8 cellular contexts compared by ENCODE assay signal in the genomic region with DNA sequence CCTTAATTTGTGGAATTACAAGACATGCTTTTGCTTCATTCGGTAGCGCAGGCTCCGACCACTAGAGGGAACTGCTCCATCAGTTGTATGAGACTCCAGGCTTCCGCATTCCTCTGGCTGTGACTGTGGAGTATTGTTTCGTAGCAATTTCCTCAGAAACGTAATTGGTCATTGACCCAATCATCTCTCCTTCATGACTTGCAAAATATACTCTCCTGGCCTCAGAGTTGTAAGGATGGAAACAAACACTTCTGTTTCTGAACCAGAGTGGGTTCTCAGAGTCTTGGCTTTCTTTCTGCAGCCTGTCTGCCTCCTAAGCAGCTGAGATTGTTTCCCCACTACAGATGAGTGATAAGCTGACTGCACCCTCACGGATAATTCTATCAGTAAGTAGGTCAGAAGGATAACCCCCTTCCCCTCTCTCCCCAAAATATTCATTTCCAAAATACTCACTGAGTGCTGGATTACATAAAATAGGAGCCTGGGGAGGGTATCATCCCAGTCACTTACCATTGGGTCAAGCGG.
DNase-seq lines count a peak whose midpoint lies in the region; ATAC-seq and TF ChIP-seq lines count a peak whose summit lies in the region.

No MANE protein-coding gene starts in this region.

- H3K27me3 Mint-ChIP-seq in GM23338 (ENCODE audit: insufficient read depth, low read depth, poor library complexity) (no peaks in the 10 kb centered on the region), type B pancreatic cell (peaks cover 3% of the 10 kb centered on the region)

- H3K36me3 Mint-ChIP-seq in GM23338 (ENCODE audit: low read depth) (no peaks in the 10 kb centered on the region), type B pancreatic cell (no peaks in the 10 kb centered on the region)

- DNase-seq in GDM1 (lab: John Stamatoyannopoulos, UW): peak; percentile 83
- peak; percentile 91 for DNase-seq in GM23338 (ENCODE audit: low spot score)
- DNase-seq in KG1 (lab: John Stamatoyannopoulos, UW): peak; percentile 90
- peak; percentile 90 for DNase-seq in Panc1 (ENCODE audit: low read depth, low spot score)
- DNase-seq in activated naive CD4-positive, alpha-beta T cell treated with Interleukin-2 at 50 U/mL for 16 hours: peak; percentile 35
- peak; percentile 97 for DNase-seq in glomerular endothelial cell (ENCODE audit: extremely low read depth, low read depth, low spot score)
- peak; percentile 67 for DNase-seq in occipital lobe (lab: John Stamatoyannopoulos, UW)
- DNase-seq in type B pancreatic cell (ENCODE audit: extremely low spot score, unreplicated experiment): peak; percentile 79

- in situ Hi-C loops in Panc1 (cut with HindIII; ENCODE audit: low pct_unique_long_range_greater_than_20kb, low sequenced_read_pairs): no loop called here

- no peaks in the 10 kb centered on the region for H3K9me3 ChIP-seq in Panc1 (ENCODE audit: control insufficient read depth, insufficient read depth, low read depth, low read length)

- BruUV-seq in Panc1 (replicated peaks; lab: Mats Ljungman, UMichigan): no TSS peak

- H2AFZ ChIP-seq in GM23338: peak overlapping the region; percentile 34; the same call in 1 of the 2 replicates

- intact Hi-C loops in Panc1 (cut with micrococcal nuclease; ENCODE audit: unreplicated experiment): loop anchor here (5.0 kb wide), 3 partner anchors 146 to 431 kb away; a partner anchor contains a TSS

- H3K4me1 ChIP-seq in GM23338 (ENCODE audit: insufficient read depth) (no peaks in the 10 kb centered on the region; the same call in 1 of the 2 replicates), Panc1 (ENCODE audit: control insufficient read depth, insufficient read depth, low read length) (no peaks in the 10 kb centered on the region)

- no peaks in the 10 kb centered on the region for H3K79me2 ChIP-seq in GM23338 (replicated peaks; ENCODE audit: insufficient read depth)

- no peak overlapping the region for H3K4me3 ChIP-seq in GM23338
- H3K4me3 ChIP-seq in Panc1 (ENCODE audit: low read depth in 2 of 2, low read length in 2 of 2): peak overlapping the region; percentile 22 to 53

- TF ChIP-seq CTCF in GM23338 (conservative IDR thresholded peaks at IDR 0.05; ENCODE audit: low read depth in 2 of 2): peak; percentile 93 to 96
- peak; percentile 96 for TF ChIP-seq CTCF in Panc1 (IDR thresholded peaks at IDR 0.05)
- TF ChIP-seq CTCF in type B pancreatic cell (conservative IDR thresholded peaks at IDR 0.05): peak; percentile 96

- H3K4me3 Mint-ChIP-seq in GM23338: peak overlapping the region; percentile 51; the same call in 1 of the 3 replicates
- peak overlapping the region; percentile 78 for H3K4me3 Mint-ChIP-seq in type B pancreatic cell

- H3K27me3 ChIP-seq in GM23338 (ENCODE audit: insufficient read depth) (no peaks in the 10 kb centered on the region), Panc1 (ENCODE audit: control insufficient read depth, insufficient read depth, low read length) (peaks cover 5% of the 10 kb centered on the region; the same call in 1 of the 2 replicates)

- ATAC-seq in GM23338 (peak; percentile 98), Panc1 (peak; percentile 99)

- CTCF ChIA-PET in Panc1 (lab: Charles Lee): no interaction called here

- H3K27ac Mint-ChIP-seq in GM23338 (peak overlapping the region; percentile 90), type B pancreatic cell (peak overlapping the region; percentile 93)

- no peak overlapping the region for H3K4me2 ChIP-seq in GM23338

- no peaks in the 10 kb centered on the region for H3F3A ChIP-seq in GM23338 (replicated peaks; ENCODE audit: low read depth)

- POLR2A ChIA-PET in Panc1 (lab: Charles Lee): no interaction called here

- no peaks in the 10 kb centered on the region for H3K36me3 ChIP-seq in GM23338 (ENCODE audit: insufficient read depth)
- H3K36me3 ChIP-seq in Panc1 (ENCODE audit: control insufficient read depth, insufficient read depth, low read length): no peaks in the 10 kb centered on the region

- H3K9me3 Mint-ChIP-seq in GM23338: peaks cover 11% of the 10 kb centered on the region; the same call in 2 of the 3 replicates
- H3K9me3 Mint-ChIP-seq in type B pancreatic cell: no peaks in the 10 kb centered on the region

- H3K27ac ChIP-seq in GM23338 (ENCODE audit: low read depth): no peak overlapping the region
- peak overlapping the region; percentile 40; the same call in 1 of the 2 replicates for H3K27ac ChIP-seq in Panc1 (ENCODE audit: low read length)

- H3K4me1 Mint-ChIP-seq in GM23338 (peaks cover 4% of the 10 kb centered on the region; the same call in 2 of the 3 replicates), type B pancreatic cell (ENCODE audit: unreplicated experiment) (peaks cover 7% of the 10 kb centered on the region)

- H3K9me2 ChIP-seq in GM23338 (ENCODE audit: insufficient read depth): no peaks in the 10 kb centered on the region

- H4K20me1 ChIP-seq in GM23338 (replicated peaks; ENCODE audit: insufficient read depth): no peaks in the 10 kb centered on the region

TF ChIP-seq in GM23338, 12 proteins besides CTCF, POLR2A, EP300 and RAD21:
- TF ChIP-seq NANOG (IDR thresholded peaks at IDR 0.05; ENCODE audit: borderline replicate concordance) (no peak), CREB1 (CRISPR knock-in tag; IDR thresholded peaks at IDR 0.05; ENCODE audit: low read depth) (peak; percentile 74)

Comparison
In these comparisons a context has a peak if more than half of its experiments do, and no peak if none do; other contexts are left out.
1. DNase-seq: peak in every context shown above with its lines; median percentile 97 in glomerular endothelial cell; 91 in GM23338; 90 in KG1; 90 in Panc1; 83 in GDM1; 79 in type B pancreatic cell; 67 in occipital lobe; 35 in activated naive CD4-positive, alpha-beta T cell treated with Interleukin-2 at 50 U/mL for 16 hours.